In the genomic region with DNA sequence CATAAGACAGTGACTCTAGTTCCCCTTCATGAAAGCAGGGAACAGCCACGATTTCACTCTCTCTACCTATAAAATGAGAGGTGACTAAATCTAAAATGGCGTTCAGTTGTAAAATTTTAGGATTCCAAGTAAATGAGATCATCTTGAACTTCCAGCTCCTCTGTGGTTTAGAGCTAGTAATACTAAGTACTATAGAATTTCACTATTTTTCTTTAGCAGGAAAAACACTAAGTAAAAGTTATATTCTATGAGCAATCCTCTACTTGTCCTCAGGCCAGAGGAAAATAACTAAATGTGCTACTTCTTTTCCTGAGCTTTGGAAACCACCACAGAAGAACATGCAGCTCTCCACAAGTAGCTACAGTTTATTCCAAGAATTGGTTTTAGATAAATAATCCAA, we compare ENCODE assay signal across 1 cellular context.
TF ChIP-seq lines count a peak whose summit lies in the region.

No MANE protein-coding gene starts in this region.

TF ChIP-seq in HEK293, 187 proteins besides CTCF, POLR2A, EP300 and RAD21 (continued from another document):
- TF ChIP-seq, protein P1, sequence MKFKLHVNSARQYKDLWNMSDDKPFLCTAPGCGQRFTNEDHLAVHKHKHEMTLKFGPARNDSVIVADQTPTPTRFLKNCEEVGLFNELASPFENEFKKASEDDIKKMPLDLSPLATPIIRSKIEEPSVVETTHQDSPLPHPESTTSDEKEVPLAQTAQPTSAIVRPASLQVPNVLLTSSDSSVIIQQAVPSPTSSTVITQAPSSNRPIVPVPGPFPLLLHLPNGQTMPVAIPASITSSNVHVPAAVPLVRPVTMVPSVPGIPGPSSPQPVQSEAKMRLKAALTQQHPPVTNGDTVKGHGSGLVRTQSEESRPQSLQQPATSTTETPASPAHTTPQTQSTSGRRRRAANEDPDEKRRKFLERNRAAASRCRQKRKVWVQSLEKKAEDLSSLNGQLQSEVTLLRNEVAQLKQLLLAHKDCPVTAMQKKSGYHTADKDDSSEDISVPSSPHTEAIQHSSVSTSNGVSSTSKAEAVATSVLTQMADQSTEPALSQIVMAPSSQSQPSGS (tag by site-specific recombination; IDR thresholded peaks at IDR 0.05; ENCODE audit: low read depth), result peak; percentile 15; the same call in 1 of the 2 replicates
- peak; percentile 39; the same call in 1 of the 2 replicates for TF ChIP-seq PRDM1 (tag by site-specific recombination; IDR thresholded peaks at IDR 0.05)
- TF ChIP-seq ZNF24 (tag by site-specific recombination; IDR thresholded peaks at IDR 0.05), result no peak
